In genomic region chr6:148069256-148069655, GRCh38 we compare ENCODE assay signal across 15 cellular contexts.
DNase-seq lines count a peak whose midpoint lies in the region; TF ChIP-seq lines count a peak whose summit lies in the region.
"Had no signal": no experiment of that assay in that cellular context is flagged by ENCODE, and none has a peak within 500 bp of the region (broad histone marks: within the 10 kb centered on the region; RNA-seq: fewer than 3 reads in every experiment).

No MANE protein-coding gene starts in this region.

- H3K36me3 ChIP-seq in WERI-Rb-1 (no peaks in the 10 kb centered on the region), left ventricle myocardium inferior (no peaks in the 10 kb centered on the region), hepatocyte (replicated peaks; ENCODE audit: insufficient read depth, low read depth) (no peaks in the 10 kb centered on the region)
- H3K36me3 ChIP-seq: BLaER1 treated with 17β-estradiol and CSF1 and Interleukin-3, amounts not matched to agents 10 nM and 100 nM; MG63; SJSA1 had no signal

- intact Hi-C loops in left ventricle myocardium inferior (cut with micrococcal nuclease): no loop called here

- no peaks in the 10 kb centered on the region for H3K9me2 ChIP-seq in hepatocyte (replicated peaks; ENCODE audit: insufficient read depth)

- no peak overlapping the region for H4K8ac ChIP-seq in H9 (replicated peaks; ENCODE audit: insufficient read length, low read depth, low read length)

- H3K27ac ChIP-seq in H9 (ENCODE audit: insufficient read length, low read depth, low read length) (no peak overlapping the region), WERI-Rb-1 (peak overlapping the region; percentile 38), left ventricle myocardium inferior (replicated peaks) (no peak overlapping the region), hepatocyte (no peak overlapping the region)
- H3K27ac ChIP-seq: BLaER1 treated with 17β-estradiol and CSF1 and Interleukin-3, amounts not matched to agents 10 nM and 100 nM; SJSA1 had no signal

- no peaks in the 10 kb centered on the region for H3K23me2 ChIP-seq in H9 (ENCODE audit: insufficient read length, low read depth, low read length, poor library complexity, severe bottlenecking)

- H3K9me3 ChIP-seq in H9 (ENCODE audit: control insufficient read depth, low read depth, low read length) (no peaks in the 10 kb centered on the region), WERI-Rb-1 (ENCODE audit: severe bottlenecking) (peaks cover 5% of the 10 kb centered on the region), left ventricle myocardium inferior (replicated peaks) (peaks cover 19% of the 10 kb centered on the region), hepatocyte (ENCODE audit: low read depth) (peaks cover 3% of the 10 kb centered on the region)
- H3K9me3 ChIP-seq: MG63 had no signal

- H3K4me1 ChIP-seq in H9 (ENCODE audit: insufficient read depth, low read length) (no peaks in the 10 kb centered on the region), left ventricle myocardium inferior (no peaks in the 10 kb centered on the region), hepatocyte (ENCODE audit: insufficient read depth) (peaks cover 1% of the 10 kb centered on the region)

- H3K79me1 ChIP-seq in H9 (ENCODE audit: insufficient read depth, low read depth, low read length, poor library complexity, severe bottlenecking): no peaks in the 10 kb centered on the region

- no peak overlapping the region for H3K4me3 ChIP-seq in WERI-Rb-1 (ENCODE audit: low read depth, low read length)
- no peak overlapping the region for H3K4me3 ChIP-seq in left ventricle myocardium inferior
- H3K4me3 ChIP-seq in hepatocyte: no peak overlapping the region
- H3K4me3 ChIP-seq: BLaER1 treated with 17β-estradiol and CSF1 and Interleukin-3, amounts not matched to agents 10 nM and 100 nM; MG63; SJSA1 had no signal

- no peak overlapping the region for H3K9ac ChIP-seq in H9 (ENCODE audit: extremely low read depth, insufficient read length, low read length)
- H3K9ac ChIP-seq: BLaER1 treated with 17β-estradiol and CSF1 and Interleukin-3, amounts not matched to agents 10 nM and 100 nM had no signal

- peaks cover 0 to 4% (median 0%) of the 10 kb centered on the region in 3 experiments; a peak in 1 of 7 replicates for H3K36me3 Mint-ChIP-seq in H9 (ENCODE audit: insufficient read depth in 1 of 3, low read depth in 3 of 3)
- H3K36me3 Mint-ChIP-seq: CD8-positive, alpha-beta T cell had no signal

- no peak overlapping the region for H3K18ac ChIP-seq in H9 (ENCODE audit: insufficient read length, low read depth, low read length)

- H3K27ac Mint-ChIP-seq in H9: peak overlapping the region in 2 of 3 experiments; percentile 38 to 54; a peak in 2 of 7 replicates
- H3K27ac Mint-ChIP-seq: CD8-positive, alpha-beta T cell had no signal

- H3K79me2 ChIP-seq in H9 (ENCODE audit: insufficient read depth, low read length): no peaks in the 10 kb centered on the region
- no peaks in the 10 kb centered on the region for H3K79me2 ChIP-seq in hepatocyte

- H2BK20ac ChIP-seq in H9 (ENCODE audit: low read depth, low read length, poor library complexity, severe bottlenecking): no peak overlapping the region

- H3K27me3 ChIP-seq in H9 (ENCODE audit: insufficient read depth, low read length) (no peaks in the 10 kb centered on the region), WERI-Rb-1 (ENCODE audit: insufficient read depth, low read depth, severe bottlenecking) (no peaks in the 10 kb centered on the region), left ventricle myocardium inferior (ENCODE audit: low read depth) (peaks cover 9% of the 10 kb centered on the region), hepatocyte (no peaks in the 10 kb centered on the region)
- H3K27me3 ChIP-seq: BLaER1 treated with 17β-estradiol and CSF1 and Interleukin-3, amounts not matched to agents 10 nM and 100 nM; MG63; SJSA1 had no signal

- peaks cover 12 to 13% of the 10 kb centered on the region in 2 experiments; a peak in 4 of 5 replicates for H3K9me3 Mint-ChIP-seq in H9

- no peak overlapping the region for H2BK15ac ChIP-seq in H9 (ENCODE audit: low read depth, low read length)

- no peak overlapping the region for H2BK12ac ChIP-seq in H9 (ENCODE audit: insufficient read length, low read depth, low read length)

- H4K20me1 ChIP-seq in H9 (ENCODE audit: control insufficient read depth, insufficient read depth, insufficient read length) (no peaks in the 10 kb centered on the region), hepatocyte (ENCODE audit: insufficient read depth, poor library complexity, severe bottlenecking) (no peaks in the 10 kb centered on the region)
- H4K20me1 ChIP-seq: BLaER1 treated with 17β-estradiol and CSF1 and Interleukin-3, amounts not matched to agents 10 nM and 100 nM had no signal

- H2AFZ ChIP-seq in H9 (ENCODE audit: low read length) (no peak overlapping the region), hepatocyte (no peak overlapping the region)

- TF ChIP-seq CTCF in H9 (conservative IDR thresholded peaks at IDR 0.05): no peak
- no peak for TF ChIP-seq CTCF in WERI-Rb-1 (IDR thresholded peaks at IDR 0.05; ENCODE audit: low read depth, low read length)
- TF ChIP-seq CTCF in left ventricle myocardium inferior (IDR thresholded peaks at IDR 0.05; ENCODE audit: borderline replicate concordance): no peak
- no peak for TF ChIP-seq CTCF in hepatocyte (IDR thresholded peaks at IDR 0.05; ENCODE audit: poor library complexity)

- H3K56ac ChIP-seq in H9 (ENCODE audit: insufficient read length, low read depth, low read length): no peak overlapping the region

- H3T11ph ChIP-seq in H9 (ENCODE audit: low read length): no peak overlapping the region

- no peak overlapping the region for H3K4ac ChIP-seq in H9 (ENCODE audit: low read depth, low read length)

- no peak overlapping the region for H2BK120ac ChIP-seq in H9 (ENCODE audit: low read depth, low read length, poor library complexity, severe bottlenecking)

- H3K14ac ChIP-seq in H9 (ENCODE audit: insufficient read depth, low read length): no peak overlapping the region

- H3K4me3 Mint-ChIP-seq in H9: no peak overlapping the region
- H3K4me3 Mint-ChIP-seq: CD8-positive, alpha-beta T cell had no signal

- no peak overlapping the region for H4K91ac ChIP-seq in H9 (ENCODE audit: insufficient read length, low read depth, low read length)

- H3K4me1 Mint-ChIP-seq in H9: no peaks in the 10 kb centered on the region

- H3K23ac ChIP-seq in H9 (ENCODE audit: insufficient read length, low read depth, low read length): no peak overlapping the region

- no CpG with 5 or more reads among the region's 5 CpGs for WGBS in H9 (ENCODE audit: extremely low coverage, insufficient read length, low lambda C conversion rate)
- WGBS in hepatocyte (ENCODE audit: low lambda C conversion rate, missing lambda C conversion rate): 90% methylated on average over 5 of the region's 5 CpGs

- no peak overlapping the region for H2AK5ac ChIP-seq in H9 (ENCODE audit: insufficient read length, low read length)

- H3K4me2 ChIP-seq in H9 (ENCODE audit: insufficient read depth, insufficient read length, low read length) (no peak overlapping the region), hepatocyte (no peak overlapping the region)
- H3K4me2 ChIP-seq: BLaER1 treated with 17β-estradiol and CSF1 and Interleukin-3, amounts not matched to agents 10 nM and 100 nM had no signal

- H3K27me3 Mint-ChIP-seq in H9 (ENCODE audit: low read depth): no peaks in the 10 kb centered on the region; the same call in 1 of the 2 replicates

- no peak overlapping the region for H2BK5ac ChIP-seq in H9 (ENCODE audit: insufficient read length, low read length)

- H4K5ac ChIP-seq in H9 (ENCODE audit: insufficient read length, low read depth, low read length): no peak overlapping the region

- DNase-seq in H9 (no peak), NCI-H146 (lab: John Stamatoyannopoulos, UW) (peak; percentile 61), WERI-Rb-1 (no peak), myocyte (ENCODE audit: low read depth) (peak; percentile 35), SW480 (ENCODE audit: low spot score) (no peak), left ventricle myocardium inferior (no peak), hepatocyte (ENCODE audit: low spot score) (no peak)
- no peak for DNase-seq in activated CD4-positive, alpha-beta T cell treated with anti-CD3 and anti-CD28 coated beads, Interleukin-2, amount 50 U/mL, for 48 hours
- DNase-seq: CD8-positive, alpha-beta T cell; IMR-90; MG63; NCI-H187 treated with DMSO at 0.1 percent for 48 hours; NCI-H2227 treated with DMSO at 0.1 percent for 48 hours had no signal

Comparison
In these comparisons a context has a peak if more than half of its experiments do, and no peak if none do; other contexts are left out.
1. DNase-seq: peak in NCI-H146 (single experiment) and myocyte (single experiment); none in H9 (single experiment), WERI-Rb-1 (single experiment), SW480 (single experiment), activated CD4-positive, alpha-beta T cell treated with anti-CD3 and anti-CD28 coated beads, Interleukin-2, amount 50 U/mL, for 48 hours (0 of 2), left ventricle myocardium inferior (single experiment) and hepatocyte (single experiment).